In genomic region chr2:29113891-29114321, GRCh38 we compare ENCODE assay signal across 2 cellular contexts.
TF ChIP-seq lines count a peak whose summit lies in the region.

No MANE protein-coding gene starts in this region.

TF ChIP-seq in HepG2, 621 proteins besides CTCF, POLR2A, EP300 and RAD21:
- TF ChIP-seq ZNF644 (CRISPR knock-in tag; IDR thresholded peaks at IDR 0.05; ENCODE audit: low read depth) (no peak), TBX2 (CRISPR knock-in tag; IDR thresholded peaks at IDR 0.05; ENCODE audit: borderline replicate concordance) (no peak), GATA4 (IDR thresholded peaks at IDR 0.05; ENCODE audit: borderline replicate concordance, low read depth) (no peak), PAWR (CRISPR knock-in tag; IDR thresholded peaks at IDR 0.05; ENCODE audit: borderline replicate concordance) (no peak), ZNF775 (CRISPR knock-in tag; IDR thresholded peaks at IDR 0.05; ENCODE audit: borderline replicate concordance) (no peak), POLR2AphosphoS2 (IDR thresholded peaks at IDR 0.05; ENCODE audit: low read depth, low read length) (no peak), ZNF75D (CRISPR knock-in tag; IDR thresholded peaks at IDR 0.05; ENCODE audit: borderline replicate concordance) (no peak), PCBP1 (IDR thresholded peaks at IDR 0.05; ENCODE audit: borderline replicate concordance, low read depth, low read length) (no peak), TAF15 (IDR thresholded peaks at IDR 0.05; ENCODE audit: low read depth, low read length, poor library complexity, severe bottlenecking) (no peak), TAF1 (CRISPR knock-in tag; IDR thresholded peaks at IDR 0.05) (no peak)

TF ChIP-seq in HEK293T, 16 proteins besides CTCF, POLR2A, EP300 and RAD21:
- no peak for TF ChIP-seq FOXA1 (IDR thresholded peaks at IDR 0.05)
